In genomic region chr7:17407229-17407628, GRCh38 we compare ENCODE assay signal across 24 cellular contexts.
DNase-seq lines count a peak whose midpoint lies in the region; ATAC-seq and TF ChIP-seq lines count a peak whose summit lies in the region.
"Had no signal": no experiment of that assay in that cellular context is flagged by ENCODE, and none has a peak within 500 bp of the region (broad histone marks: within the 10 kb centered on the region; RNA-seq: fewer than 3 reads in every experiment).

No MANE protein-coding gene starts in this region.

- no peak overlapping the region for H3K4ac ChIP-seq in IMR-90 (ENCODE audit: low read depth, low read length)

- dilution Hi-C loops in IMR-90 (cut with HindIII; ENCODE audit: low sequenced_read_pairs, unreplicated experiment): no loop called here

- POLR2A ChIA-PET in IMR-90 (lab: Charles Lee; ENCODE audit: unreplicated experiment): interaction anchor here (0.6 kb wide), 1 partner anchor 44 kb away, joined by 3 read pairs; no protein-coding TSS in a partner anchor

- peak overlapping the region; percentile 20; the same call in 1 of the 2 replicates for H3K18ac ChIP-seq in IMR-90 (ENCODE audit: low read depth, low read length)

- H3K4me3 ChIP-seq in ACC112 (ENCODE audit: low read depth, low read length) (peak overlapping the region; percentile 20), IMR-90 (ENCODE audit: insufficient read depth, low read depth, low read length) (no peak overlapping the region), brain microvascular endothelial cell (ENCODE audit: low read depth, low read length) (no peak overlapping the region)
- H3K4me3 ChIP-seq: lower lobe of right lung, upper lobe of right lung had no signal

- no peaks in the 10 kb centered on the region for H3K79me2 ChIP-seq in ACC112 (ENCODE audit: control insufficient read depth, insufficient read depth, low read length, unreplicated experiment)

- no peak overlapping the region for H2BK20ac ChIP-seq in IMR-90 (ENCODE audit: low read depth, low read length)

- no peak for DNase-seq in IMR-90
- no peak for DNase-seq in brain microvascular endothelial cell
- DNase-seq in osteocyte (ENCODE audit: extremely low spot score, unreplicated experiment): no peak
- no peak for DNase-seq in GM13976 (ENCODE audit: low spot score)
- no peak for DNase-seq in nephron progenitor cell
- DNase-seq in NCI-H82 treated with DMSO at 0.1 percent for 48 hours (lab: John Stamatoyannopoulos, UW; ENCODE audit: unreplicated experiment): no peak
- DNase-seq: activated CD4-positive, alpha-beta T cell treated with anti-CD3 and anti-CD28 coated beads for 1 hour; activated naive CD4-positive, alpha-beta T cell treated with Interleukin-2 at 50 U/mL for 16 hours; activated T-cell treated with anti-CD3 and anti-CD28 coated beads, Interleukin-2, amount 50 U/mL, for 1 hour; C1 segment of cervical spinal cord; central memory CD4-positive, alpha-beta T cell; foreskin keratinocyte; hypothalamus; lower lobe of right lung; MM.1S; NCI-H2171; NCI-H526; stimulated activated CD4-positive, alpha-beta T cell treated with anti-CD3 and anti-CD28 coated beads, Interleukin-12 subunit alpha, Interleukin-12 subunit beta, amount 100 ng/mL, for 4 hours; T-cell; upper lobe of right lung had no signal

- intact Hi-C loops in IMR-90 (cut with micrococcal nuclease): loop anchor here (5.0 kb wide), 2 partner anchors 100 to 420 kb away; no protein-coding TSS in a partner anchor

- H2BK120ac ChIP-seq in IMR-90 (ENCODE audit: low read depth, low read length): no peak overlapping the region

- peak overlapping the region; percentile 69 for H2BK5ac ChIP-seq in IMR-90 (ENCODE audit: low read depth, low read length, poor library complexity, severe bottlenecking)

- H3K4me1 ChIP-seq in ACC112 (ENCODE audit: control insufficient read depth, insufficient read depth, low read length, unreplicated experiment) (peaks cover 37% of the 10 kb centered on the region), IMR-90 (ENCODE audit: control insufficient read depth, insufficient read depth, low read length) (peaks cover 13% of the 10 kb centered on the region)

- H3K79me1 ChIP-seq in IMR-90 (ENCODE audit: low read depth in 1 of 2, low read length in 2 of 2): no peaks in the 10 kb centered on the region

- no peak overlapping the region for H3K4me2 ChIP-seq in IMR-90 (ENCODE audit: low read depth, low read length)

- peak overlapping the region; percentile 98 for H3K27ac ChIP-seq in ACC112 (ENCODE audit: low read depth, low read length)
- H3K27ac ChIP-seq in IMR-90 (ENCODE audit: insufficient read depth, low read length): no peak overlapping the region
- H3K27ac ChIP-seq in brain microvascular endothelial cell: peak overlapping the region; percentile 94
- H3K27ac ChIP-seq: foreskin keratinocyte, lower lobe of right lung, neutrophil, upper lobe of right lung had no signal

- peaks cover 44% of the 10 kb centered on the region for H3K4me1 Mint-ChIP-seq in osteocyte (ENCODE audit: unreplicated experiment)
- H3K4me1 Mint-ChIP-seq in activated T-helper 17 cell treated with anti-CD3 and anti-CD28 coated beads, Interleukin-2, amount 50 U/mL, for 72 hours: peaks cover 8% of the 10 kb centered on the region
- peaks cover 7% of the 10 kb centered on the region for H3K4me1 Mint-ChIP-seq in nephron progenitor cell

- 0 out of 2 replicates have a peak, but pooled peaks cover 2% of the 10 kb centered on the region for H3K9me1 ChIP-seq in IMR-90 (ENCODE audit: insufficient read depth, low read length)

- no peak overlapping the region for H3K9ac ChIP-seq in IMR-90 (ENCODE audit: low read depth, low read length)

- peak overlapping the region in 1 of 2 experiments; percentile 45; a peak in 2 of 4 replicates for H4K8ac ChIP-seq in IMR-90 (ENCODE audit: low read depth in 2 of 2, low read length in 2 of 2)

- H4K91ac ChIP-seq in IMR-90 (ENCODE audit: insufficient read depth, low read depth, low read length): no peak overlapping the region

- no peaks in the 10 kb centered on the region for H3K36me3 ChIP-seq in ACC112 (ENCODE audit: insufficient read depth, low read length)
- no peaks in the 10 kb centered on the region for H3K36me3 ChIP-seq in IMR-90 (ENCODE audit: control insufficient read depth, insufficient read depth, low read length)
- H3K36me3 ChIP-seq in brain microvascular endothelial cell (replicated peaks): no peaks in the 10 kb centered on the region
- H3K36me3 ChIP-seq: lower lobe of right lung, neutrophil, upper lobe of right lung had no signal

- no peaks in the 10 kb centered on the region for H3K27me3 Mint-ChIP-seq in osteocyte (ENCODE audit: unreplicated experiment)
- H3K27me3 Mint-ChIP-seq in activated T-helper 17 cell treated with anti-CD3 and anti-CD28 coated beads, Interleukin-2, amount 50 U/mL, for 72 hours: no peaks in the 10 kb centered on the region
- peaks cover 3% of the 10 kb centered on the region for H3K27me3 Mint-ChIP-seq in nephron progenitor cell (ENCODE audit: low read depth, poor library complexity)

- CTCF ChIA-PET in IMR-90 (lab: Yijun Ruan, JAX): interaction anchor here (0.7 kb wide), 1 partner anchor 657 kb away, joined by 3 read pairs; no protein-coding TSS in a partner anchor

- H3K23ac ChIP-seq in IMR-90 (ENCODE audit: low read depth, low read length): no peak overlapping the region

- H3K56ac ChIP-seq in IMR-90 (ENCODE audit: extremely low read depth, insufficient read depth, low read length): no peak overlapping the region

- TF ChIP-seq CTCF in IMR-90 (conservative IDR thresholded peaks at IDR 0.05; ENCODE audit: low read depth, low read length): no peak
- TF ChIP-seq CTCF in brain microvascular endothelial cell (IDR thresholded peaks at IDR 0.05; ENCODE audit: low read depth, low read length, missing control alignments): no peak
- TF ChIP-seq CTCF in osteocyte (IDR thresholded peaks at IDR 0.05): no peak
- no peak for TF ChIP-seq CTCF in GM13976 (IDR thresholded peaks at IDR 0.05; ENCODE audit: borderline replicate concordance, control extremely low read depth, extremely low read depth, insufficient read depth, missing control alignments)
- TF ChIP-seq CTCF in nephron progenitor cell (IDR thresholded peaks at IDR 0.05): no peak

- no peak overlapping the region for H3K14ac ChIP-seq in IMR-90 (replicated peaks; ENCODE audit: low read depth, low read length)

- H3K27me3 ChIP-seq in ACC112 (ENCODE audit: insufficient read depth, low read length): no peaks in the 10 kb centered on the region
- H3K27me3 ChIP-seq in IMR-90 (ENCODE audit: control insufficient read depth, insufficient read depth, low read length): no peaks in the 10 kb centered on the region
- H3K27me3 ChIP-seq in brain microvascular endothelial cell (replicated peaks): no peaks in the 10 kb centered on the region
- H3K27me3 ChIP-seq: foreskin keratinocyte, neutrophil, upper lobe of right lung had no signal

- H3K27ac Mint-ChIP-seq in osteocyte (ENCODE audit: unreplicated experiment) (peak overlapping the region; percentile 90), nephron progenitor cell (no peak overlapping the region)
- no peak overlapping the region for H3K27ac Mint-ChIP-seq in activated T-helper 17 cell treated with anti-CD3 and anti-CD28 coated beads, Interleukin-2, amount 50 U/mL, for 72 hours
- H3K27ac Mint-ChIP-seq: IgD-negative memory B cell, T-cell had no signal

- H3K36me3 Mint-ChIP-seq in osteocyte (ENCODE audit: unreplicated experiment): peaks cover 4% of the 10 kb centered on the region
- peaks cover 6% of the 10 kb centered on the region for H3K36me3 Mint-ChIP-seq in activated T-helper 17 cell treated with anti-CD3 and anti-CD28 coated beads, Interleukin-2, amount 50 U/mL, for 72 hours (ENCODE audit: low read depth)
- H3K36me3 Mint-ChIP-seq in nephron progenitor cell (ENCODE audit: low read depth): no peaks in the 10 kb centered on the region
- H3K36me3 Mint-ChIP-seq: IgD-negative memory B cell, T-cell had no signal

- in situ Hi-C loops in IMR-90 (cut with MboI; ENCODE audit: low sequenced_read_pairs): no loop called here
- in situ Hi-C loops in brain microvascular endothelial cell (cut with HindIII; ENCODE audit: low pct_ligation_motif_present, low sequenced_read_pairs): no loop called here
- in situ Hi-C loops in GM13976 (cut with MboI; ENCODE audit: low sequenced_read_pairs, unreplicated experiment): no loop called here

- H2AFZ ChIP-seq in ACC112 (ENCODE audit: low read length, unreplicated experiment) (no peak overlapping the region), IMR-90 (replicated peaks; ENCODE audit: low read length, poor library complexity) (no peak overlapping the region)

- H4K5ac ChIP-seq in IMR-90 (ENCODE audit: low read depth, low read length): no peak overlapping the region; the same call in 1 of the 2 replicates

- no peak overlapping the region for H2AK5ac ChIP-seq in IMR-90 (ENCODE audit: low read depth, low read length)

- H3K4me3 Mint-ChIP-seq in osteocyte (ENCODE audit: unreplicated experiment) (no peak overlapping the region), nephron progenitor cell (no peak overlapping the region)
- H3K4me3 Mint-ChIP-seq in activated T-helper 17 cell treated with anti-CD3 and anti-CD28 coated beads, Interleukin-2, amount 50 U/mL, for 72 hours: no peak overlapping the region
- H3K4me3 Mint-ChIP-seq: IgD-negative memory B cell, T-cell had no signal

- H3K9me3 ChIP-seq in IMR-90 (ENCODE audit: control insufficient read depth, insufficient read depth, low read length): no peaks in the 10 kb centered on the region
- H3K9me3 ChIP-seq: lower lobe of right lung, neutrophil, upper lobe of right lung had no signal

- TF ChIP-seq POLR2A in IMR-90 (IDR thresholded peaks at IDR 0.05; ENCODE audit: low read depth, low read length): no peak

- TF ChIP-seq RAD21 in IMR-90 (IDR thresholded peaks at IDR 0.05; ENCODE audit: low read length): no peak

- no TSS peak for BruUV-seq in IMR-90 (replicated peaks; lab: Mats Ljungman, UMichigan)

- no peak for ATAC-seq in IMR-90 (ENCODE audit: low read depth)
- ATAC-seq in activated T-helper 17 cell treated with anti-CD3 and anti-CD28 coated beads, Interleukin-2, amount 50 U/mL, for 72 hours (replicated peaks): no peak
- ATAC-seq: foreskin keratinocyte, lower lobe of right lung, T-cell had no signal

- H3K9me3 Mint-ChIP-seq in osteocyte (ENCODE audit: unreplicated experiment): peaks cover 5% of the 10 kb centered on the region
- no peaks in the 10 kb centered on the region for H3K9me3 Mint-ChIP-seq in activated T-helper 17 cell treated with anti-CD3 and anti-CD28 coated beads, Interleukin-2, amount 50 U/mL, for 72 hours
- H3K9me3 Mint-ChIP-seq in nephron progenitor cell: no peaks in the 10 kb centered on the region
- H3K9me3 Mint-ChIP-seq: IgD-negative memory B cell, T-cell had no signal

- H4K20me1 ChIP-seq in IMR-90 (ENCODE audit: insufficient read depth, low read length): no peaks in the 10 kb centered on the region

- H2AK9ac ChIP-seq in IMR-90 (replicated peaks; ENCODE audit: low read depth, low read length, poor library complexity): no peak overlapping the region

- H2BK15ac ChIP-seq in IMR-90 (ENCODE audit: low read depth, low read length): no peak overlapping the region

TF ChIP-seq in IMR-90, 13 proteins besides CTCF, POLR2A, EP300 and RAD21 (continues in another document):
- TF ChIP-seq NFE2L2 (IDR thresholded peaks at IDR 0.05; ENCODE audit: low read depth, low read length): peak; percentile 63; the same call in 1 of the 2 replicates
- peak; percentile 25; the same call in 1 of the 2 replicates for TF ChIP-seq MAFK (IDR thresholded peaks at IDR 0.05; ENCODE audit: low read depth, low read length)
